Comparison of ENCODE assay signal across 27 cellular contexts in genomic region chr3:45786801-45787495, GRCh38. TPM values are rescaled to one million over a fixed set of nuclear protein-coding genes. Genes with fewer than 3 reads are reported as not detected.
DNase-seq lines count a peak whose midpoint lies in the region; ATAC-seq and TF ChIP-seq lines count a peak whose summit lies in the region.
"Had no signal": no experiment of that assay in that cellular context is flagged by ENCODE, and none has a peak within 500 bp of the region (broad histone marks: within the 10 kb centered on the region; RNA-seq: fewer than 3 reads in every experiment).

No MANE protein-coding gene starts in this region.

- peaks cover 2% of the 10 kb centered on the region for H3K36me3 Mint-ChIP-seq in osteocyte (ENCODE audit: unreplicated experiment)
- peaks cover 2% of the 10 kb centered on the region for H3K36me3 Mint-ChIP-seq in activated naive CD8-positive, alpha-beta T cell treated with anti-CD3 and anti-CD28 coated beads for 36 hours

- peaks cover 66% of the 10 kb centered on the region for H3K27me3 Mint-ChIP-seq in osteocyte (ENCODE audit: unreplicated experiment)
- no peaks in the 10 kb centered on the region for H3K27me3 Mint-ChIP-seq in activated naive CD8-positive, alpha-beta T cell treated with anti-CD3 and anti-CD28 coated beads for 36 hours

- H3K4me3 ChIP-seq in DND-41 (ENCODE audit: low read depth in 1 of 2, low read length in 2 of 2) (no peak overlapping the region), colonic mucosa (no peak overlapping the region)
- H3K4me3 ChIP-seq: BLaER1 treated with 17β-estradiol and CSF1 and Interleukin-3, amounts not matched to agents 10 nM and 100 nM; GM23338; HAP-1; Peyer's patch; SJSA1 had no signal

- ATAC-seq in DND-41 (ENCODE audit: insufficient read depth, low read depth): no peak
- ATAC-seq: GM23338, Right ventricle myocardium inferior had no signal

- H3K4me3 Mint-ChIP-seq in osteocyte (ENCODE audit: unreplicated experiment): no peak overlapping the region
- H3K4me3 Mint-ChIP-seq in activated naive CD8-positive, alpha-beta T cell treated with anti-CD3 and anti-CD28 coated beads for 36 hours: no peak overlapping the region
- H3K4me3 Mint-ChIP-seq: CD4-positive, alpha-beta memory T cell; GM23338 had no signal

- H3K4me2 ChIP-seq in DND-41 (ENCODE audit: insufficient read depth, low read length): no peak overlapping the region
- H3K4me2 ChIP-seq: BLaER1 treated with 17β-estradiol and CSF1 and Interleukin-3, amounts not matched to agents 10 nM and 100 nM; GM23338 had no signal

- no peaks in the 10 kb centered on the region for H3K4me1 Mint-ChIP-seq in osteocyte (ENCODE audit: unreplicated experiment)
- H3K4me1 Mint-ChIP-seq in activated naive CD8-positive, alpha-beta T cell treated with anti-CD3 and anti-CD28 coated beads for 36 hours: no peaks in the 10 kb centered on the region
- H3K4me1 Mint-ChIP-seq: CD4-positive, alpha-beta memory T cell had no signal

- no peaks in the 10 kb centered on the region for H3K79me2 ChIP-seq in DND-41 (ENCODE audit: insufficient read depth, low read length)

- no peak overlapping the region for H3K27ac ChIP-seq in DND-41 (ENCODE audit: low read length)
- H3K27ac ChIP-seq in colonic mucosa: no peak overlapping the region
- H3K27ac ChIP-seq in RWPE1: no peak overlapping the region
- H3K27ac ChIP-seq: 22Rv1; BLaER1 treated with 17β-estradiol and CSF1 and Interleukin-3, amounts not matched to agents 10 nM and 100 nM; HL-60; Peyer's patch; SJSA1 had no signal

- no peaks in the 10 kb centered on the region for H3K36me3 ChIP-seq in DND-41 (ENCODE audit: insufficient read depth, low read length)
- H3K36me3 ChIP-seq in colonic mucosa: no peaks in the 10 kb centered on the region
- H3K36me3 ChIP-seq: BLaER1 treated with 17β-estradiol and CSF1 and Interleukin-3, amounts not matched to agents 10 nM and 100 nM; HAP-1; Peyer's patch; SJSA1 had no signal

- H4K20me1 ChIP-seq in DND-41 (ENCODE audit: insufficient read depth, low read length): no peaks in the 10 kb centered on the region
- H4K20me1 ChIP-seq: BLaER1 treated with 17β-estradiol and CSF1 and Interleukin-3, amounts not matched to agents 10 nM and 100 nM had no signal

- H3K27me3 ChIP-seq in DND-41 (ENCODE audit: insufficient read depth, low read length, poor library complexity): no peaks in the 10 kb centered on the region
- H3K27me3 ChIP-seq in colonic mucosa: no peaks in the 10 kb centered on the region
- H3K27me3 ChIP-seq: BLaER1 treated with 17β-estradiol and CSF1 and Interleukin-3, amounts not matched to agents 10 nM and 100 nM; Peyer's patch; SJSA1 had no signal

- CTCF ChIA-PET in RWPE1 (lab: Yijun Ruan, JAX): interaction anchor here (0.5 kb wide), 1 partner anchor 1748 kb away, joined by 5 read pairs; no protein-coding TSS in a partner anchor

- DNase-seq in DMS79 treated with DMSO at 0.1 percent for 48 hours (lab: John Stamatoyannopoulos, UW): peak; percentile 14
- DNase-seq in DMS79 (lab: John Stamatoyannopoulos, UW): no peak
- DNase-seq in DND-41: peak; percentile 2
- peak; percentile 9 for DNase-seq in colonic mucosa
- DNase-seq in osteocyte (ENCODE audit: extremely low spot score, unreplicated experiment): peak; percentile 67
- no peak for DNase-seq in NAMALWA (ENCODE audit: low spot score)
- DNase-seq in activated naive CD8-positive, alpha-beta T cell treated with anti-CD3 and anti-CD28 coated beads for 36 hours: no peak
- no peak for DNase-seq in RWPE1 (ENCODE audit: low spot score)
- DNase-seq: ACHN; CD4-positive, alpha-beta memory T cell; DMS 273 treated with DMSO at 0.1 percent for 48 hours; GDM1; KBM-7; NCI-H1092 treated with DMSO at 0.1 percent for 48 hours; NCI-H187; NCI-H2107; Peyer's patch had no signal

- H3K9me3 ChIP-seq in DND-41 (ENCODE audit: insufficient read depth, low read length, severe bottlenecking) (peaks cover 8% of the 10 kb centered on the region), colonic mucosa (no peaks in the 10 kb centered on the region)
- H3K9me3 ChIP-seq: Peyer's patch had no signal

- H2AFZ ChIP-seq in DND-41 (ENCODE audit: low read depth, low read length): no peak overlapping the region
- H2AFZ ChIP-seq: GM23338 had no signal

- H3K9me3 Mint-ChIP-seq in osteocyte (ENCODE audit: unreplicated experiment): peaks cover 20% of the 10 kb centered on the region
- peaks cover 7% of the 10 kb centered on the region for H3K9me3 Mint-ChIP-seq in activated naive CD8-positive, alpha-beta T cell treated with anti-CD3 and anti-CD28 coated beads for 36 hours

- H3K9ac ChIP-seq in DND-41 (ENCODE audit: low read depth, low read length): no peak overlapping the region
- no peak overlapping the region for H3K9ac ChIP-seq in colonic mucosa (ENCODE audit: low read depth in 2 of 2, low read length in 2 of 2)
- H3K9ac ChIP-seq: BLaER1 treated with 17β-estradiol and CSF1 and Interleukin-3, amounts not matched to agents 10 nM and 100 nM had no signal

- H3K27ac Mint-ChIP-seq in osteocyte (ENCODE audit: unreplicated experiment): no peak overlapping the region
- H3K27ac Mint-ChIP-seq in activated naive CD8-positive, alpha-beta T cell treated with anti-CD3 and anti-CD28 coated beads for 36 hours: no peak overlapping the region
- H3K27ac Mint-ChIP-seq: CD4-positive, alpha-beta memory T cell; GM23338 had no signal

- intact Hi-C loops in colonic mucosa (cut with DNase I): no loop called here

- H3K4me1 ChIP-seq in DND-41 (ENCODE audit: insufficient read depth, low read length) (peaks cover 7% of the 10 kb centered on the region), colonic mucosa (no peaks in the 10 kb centered on the region)
- H3K4me1 ChIP-seq: Caco-2, HAP-1, Peyer's patch, SJSA1 had no signal

- POLR2A ChIA-PET in RWPE1 (lab: Yijun Ruan, JAX; ENCODE audit: low non-redundant PET): no interaction called here

- TF ChIP-seq CTCF in DND-41 (IDR thresholded peaks at IDR 0.05; ENCODE audit: borderline replicate concordance, extremely low read depth, low read length, poor library complexity, severe bottlenecking) (no peak), colonic mucosa (IDR thresholded peaks at IDR 0.05) (no peak), osteocyte (IDR thresholded peaks at IDR 0.05) (no peak), RWPE1 (conservative IDR thresholded peaks at IDR 0.05; ENCODE audit: low read depth) (no peak)

RNA-seq across cellular contexts. Expression of gene SLC6A20, which starts 9.4 kb away (rescaled TPM):
- total RNA-seq in colonic mucosa: 1 to 10 TPM; 4.2 to 4.4 TPM
- total RNA-seq in osteocyte: not detected in 2 replicates
- total RNA-seq in activated naive CD8-positive, alpha-beta T cell treated with anti-CD3 and anti-CD28 coated beads for 36 hours: not detected
- total RNA-seq: CD4-positive, alpha-beta memory T cell; NCI-H460; OCI-LY7; Right ventricle myocardium inferior had no signal

RNA-seq across cellular contexts. Expression of gene LZTFL1, which starts 55.0 kb away (rescaled TPM):
- 10 to 100 TPM; 10.5 to 11.4 TPM for total RNA-seq in colonic mucosa
- 20.2 and 23.0 TPM in 2 replicates for total RNA-seq in osteocyte
- total RNA-seq in activated naive CD8-positive, alpha-beta T cell treated with anti-CD3 and anti-CD28 coated beads for 36 hours: 1 to 10 TPM; 4.7 to 7.5 TPM

Comparison
In these comparisons a context has a peak if more than half of its experiments do, and no peak if none do; other contexts are left out.
1. DNase-seq: peak in DMS79 treated with DMSO at 0.1 percent for 48 hours (single experiment), DND-41 (single experiment), colonic mucosa (single experiment) and osteocyte (single experiment); none in DMS79 (single experiment), NAMALWA (single experiment), activated naive CD8-positive, alpha-beta T cell treated with anti-CD3 and anti-CD28 coated beads for 36 hours (single experiment) and RWPE1 (single experiment).